Comparison of ENCODE assay signal across 1 cellular context in the genomic region with DNA sequence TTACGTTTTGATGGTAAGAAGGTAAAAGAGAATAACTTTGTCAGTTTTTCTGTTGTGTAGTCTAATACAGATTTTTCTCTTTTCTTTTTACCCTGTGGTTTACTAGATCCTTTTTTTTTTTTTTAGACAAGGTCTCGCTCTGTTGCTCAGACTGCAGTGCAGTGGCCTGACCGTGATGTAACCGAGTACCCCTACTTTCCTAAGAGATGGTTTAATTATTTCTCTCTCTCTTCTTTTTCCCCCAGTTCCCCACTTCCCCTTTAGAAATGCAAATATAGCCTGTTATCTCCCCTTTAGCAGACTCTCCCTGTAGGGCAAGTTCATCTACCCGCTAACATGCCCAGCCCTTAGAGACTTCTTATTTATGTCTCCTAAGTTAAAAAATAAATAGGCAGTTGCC.
TF ChIP-seq lines count a peak whose summit lies in the region.

No MANE protein-coding gene starts in this region.

TF ChIP-seq in GM12878, 131 proteins besides CTCF, POLR2A, EP300 and RAD21 (continued from another document):
- TF ChIP-seq, protein P1, sequence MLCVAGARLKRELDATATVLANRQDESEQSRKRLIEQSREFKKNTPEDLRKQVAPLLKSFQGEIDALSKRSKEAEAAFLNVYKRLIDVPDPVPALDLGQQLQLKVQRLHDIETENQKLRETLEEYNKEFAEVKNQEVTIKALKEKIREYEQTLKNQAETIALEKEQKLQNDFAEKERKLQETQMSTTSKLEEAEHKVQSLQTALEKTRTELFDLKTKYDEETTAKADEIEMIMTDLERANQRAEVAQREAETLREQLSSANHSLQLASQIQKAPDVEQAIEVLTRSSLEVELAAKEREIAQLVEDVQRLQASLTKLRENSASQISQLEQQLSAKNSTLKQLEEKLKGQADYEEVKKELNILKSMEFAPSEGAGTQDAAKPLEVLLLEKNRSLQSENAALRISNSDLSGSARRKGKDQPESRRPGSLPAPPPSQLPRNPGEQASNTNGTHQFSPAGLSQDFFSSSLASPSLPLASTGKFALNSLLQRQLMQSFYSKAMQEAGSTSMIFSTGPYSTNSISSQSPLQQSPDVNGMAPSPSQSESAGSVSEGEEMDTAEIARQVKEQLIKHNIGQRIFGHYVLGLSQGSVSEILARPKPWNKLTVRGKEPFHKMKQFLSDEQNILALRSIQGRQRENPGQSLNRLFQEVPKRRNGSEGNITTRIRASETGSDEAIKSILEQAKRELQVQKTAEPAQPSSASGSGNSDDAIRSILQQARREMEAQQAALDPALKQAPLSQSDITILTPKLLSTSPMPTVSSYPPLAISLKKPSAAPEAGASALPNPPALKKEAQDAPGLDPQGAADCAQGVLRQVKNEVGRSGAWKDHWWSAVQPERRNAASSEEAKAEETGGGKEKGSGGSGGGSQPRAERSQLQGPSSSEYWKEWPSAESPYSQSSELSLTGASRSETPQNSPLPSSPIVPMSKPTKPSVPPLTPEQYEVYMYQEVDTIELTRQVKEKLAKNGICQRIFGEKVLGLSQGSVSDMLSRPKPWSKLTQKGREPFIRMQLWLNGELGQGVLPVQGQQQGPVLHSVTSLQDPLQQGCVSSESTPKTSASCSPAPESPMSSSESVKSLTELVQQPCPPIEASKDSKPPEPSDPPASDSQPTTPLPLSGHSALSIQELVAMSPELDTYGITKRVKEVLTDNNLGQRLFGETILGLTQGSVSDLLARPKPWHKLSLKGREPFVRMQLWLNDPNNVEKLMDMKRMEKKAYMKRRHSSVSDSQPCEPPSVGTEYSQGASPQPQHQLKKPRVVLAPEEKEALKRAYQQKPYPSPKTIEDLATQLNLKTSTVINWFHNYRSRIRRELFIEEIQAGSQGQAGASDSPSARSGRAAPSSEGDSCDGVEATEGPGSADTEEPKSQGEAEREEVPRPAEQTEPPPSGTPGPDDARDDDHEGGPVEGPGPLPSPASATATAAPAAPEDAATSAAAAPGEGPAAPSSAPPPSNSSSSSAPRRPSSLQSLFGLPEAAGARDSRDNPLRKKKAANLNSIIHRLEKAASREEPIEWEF (IDR thresholded peaks at IDR 0.05; ENCODE audit: insufficient replicate concordance, low read depth, low read length): no peak
- TF ChIP-seq RCOR1 (conservative IDR thresholded peaks at IDR 0.05; ENCODE audit: low read depth, low read length): no peak
- peak; percentile 90 for TF ChIP-seq PAX5 (IDR thresholded peaks at IDR 0.05; ENCODE audit: borderline replicate concordance, low read depth, low read length)
- 0 out of 2 replicates have a peak, but pooled peaks have one; percentile 13 for TF ChIP-seq SMARCA5 (IDR thresholded peaks at IDR 0.05)
- TF ChIP-seq, protein P2, sequence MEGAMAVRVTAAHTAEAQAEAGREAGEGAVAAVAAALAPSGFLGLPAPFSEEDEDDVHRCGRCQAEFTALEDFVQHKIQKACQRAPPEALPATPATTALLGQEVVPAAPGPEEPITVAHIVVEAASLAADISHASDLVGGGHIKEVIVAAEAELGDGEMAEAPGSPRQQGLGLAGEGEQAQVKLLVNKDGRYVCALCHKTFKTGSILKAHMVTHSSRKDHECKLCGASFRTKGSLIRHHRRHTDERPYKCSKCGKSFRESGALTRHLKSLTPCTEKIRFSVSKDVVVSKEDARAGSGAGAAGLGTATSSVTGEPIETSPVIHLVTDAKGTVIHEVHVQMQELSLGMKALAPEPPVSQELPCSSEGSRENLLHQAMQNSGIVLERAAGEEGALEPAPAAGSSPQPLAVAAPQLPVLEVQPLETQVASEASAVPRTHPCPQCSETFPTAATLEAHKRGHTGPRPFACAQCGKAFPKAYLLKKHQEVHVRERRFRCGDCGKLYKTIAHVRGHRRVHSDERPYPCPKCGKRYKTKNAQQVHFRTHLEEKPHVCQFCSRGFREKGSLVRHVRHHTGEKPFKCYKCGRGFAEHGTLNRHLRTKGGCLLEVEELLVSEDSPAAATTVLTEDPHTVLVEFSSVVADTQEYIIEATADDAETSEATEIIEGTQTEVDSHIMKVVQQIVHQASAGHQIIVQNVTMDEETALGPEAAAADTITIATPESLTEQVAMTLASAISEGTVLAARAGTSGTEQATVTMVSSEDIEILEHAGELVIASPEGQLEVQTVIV (IDR thresholded peaks at IDR 0.05; ENCODE audit: borderline replicate concordance, partially characterized antibody): no peak
- TF ChIP-seq RB1 (IDR thresholded peaks at IDR 0.05; ENCODE audit: borderline replicate concordance): no peak
- no peak for TF ChIP-seq SREBF1 (IDR thresholded peaks at IDR 0.05; ENCODE audit: low read length)
- TF ChIP-seq CHD4 (IDR thresholded peaks at IDR 0.05): no peak
- peak; percentile 91 for TF ChIP-seq SPI1 (IDR thresholded peaks at IDR 0.05; ENCODE audit: borderline replicate concordance, insufficient read depth, low read depth, low read length)
- peak; percentile 19; the same call in 1 of the 2 replicates for TF ChIP-seq CREM (IDR thresholded peaks at IDR 0.05; ENCODE audit: low read depth)
- 0 out of 2 replicates have a peak, but pooled peaks have one; percentile 17 for TF ChIP-seq MXI1 (IDR thresholded peaks at IDR 0.05; ENCODE audit: low read depth, low read length)
- TF ChIP-seq RBBP5 (conservative IDR thresholded peaks at IDR 0.05): no peak
- TF ChIP-seq, protein P3, sequence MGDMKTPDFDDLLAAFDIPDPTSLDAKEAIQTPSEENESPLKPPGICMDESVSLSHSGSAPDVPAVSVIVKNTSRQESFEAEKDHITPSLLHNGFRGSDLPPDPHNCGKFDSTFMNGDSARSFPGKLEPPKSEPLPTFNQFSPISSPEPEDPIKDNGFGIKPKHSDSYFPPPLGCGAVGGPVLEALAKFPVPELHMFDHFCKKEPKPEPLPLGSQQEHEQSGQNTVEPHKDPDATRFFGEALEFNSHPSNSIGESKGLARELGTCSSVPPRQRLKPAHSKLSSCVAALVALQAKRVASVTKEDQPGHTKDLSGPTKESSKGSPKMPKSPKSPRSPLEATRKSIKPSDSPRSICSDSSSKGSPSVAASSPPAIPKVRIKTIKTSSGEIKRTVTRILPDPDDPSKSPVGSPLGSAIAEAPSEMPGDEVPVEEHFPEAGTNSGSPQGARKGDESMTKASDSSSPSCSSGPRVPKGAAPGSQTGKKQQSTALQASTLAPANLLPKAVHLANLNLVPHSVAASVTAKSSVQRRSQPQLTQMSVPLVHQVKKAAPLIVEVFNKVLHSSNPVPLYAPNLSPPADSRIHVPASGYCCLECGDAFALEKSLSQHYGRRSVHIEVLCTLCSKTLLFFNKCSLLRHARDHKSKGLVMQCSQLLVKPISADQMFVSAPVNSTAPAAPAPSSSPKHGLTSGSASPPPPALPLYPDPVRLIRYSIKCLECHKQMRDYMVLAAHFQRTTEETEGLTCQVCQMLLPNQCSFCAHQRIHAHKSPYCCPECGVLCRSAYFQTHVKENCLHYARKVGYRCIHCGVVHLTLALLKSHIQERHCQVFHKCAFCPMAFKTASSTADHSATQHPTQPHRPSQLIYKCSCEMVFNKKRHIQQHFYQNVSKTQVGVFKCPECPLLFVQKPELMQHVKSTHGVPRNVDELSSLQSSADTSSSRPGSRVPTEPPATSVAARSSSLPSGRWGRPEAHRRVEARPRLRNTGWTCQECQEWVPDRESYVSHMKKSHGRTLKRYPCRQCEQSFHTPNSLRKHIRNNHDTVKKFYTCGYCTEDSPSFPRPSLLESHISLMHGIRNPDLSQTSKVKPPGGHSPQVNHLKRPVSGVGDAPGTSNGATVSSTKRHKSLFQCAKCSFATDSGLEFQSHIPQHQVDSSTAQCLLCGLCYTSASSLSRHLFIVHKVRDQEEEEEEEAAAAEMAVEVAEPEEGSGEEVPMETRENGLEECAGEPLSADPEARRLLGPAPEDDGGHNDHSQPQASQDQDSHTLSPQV (IDR thresholded peaks at IDR 0.05): no peak
- TF ChIP-seq IKZF1 (conservative IDR thresholded peaks at IDR 0.05): peak; percentile 83
- TF ChIP-seq, protein P4, sequence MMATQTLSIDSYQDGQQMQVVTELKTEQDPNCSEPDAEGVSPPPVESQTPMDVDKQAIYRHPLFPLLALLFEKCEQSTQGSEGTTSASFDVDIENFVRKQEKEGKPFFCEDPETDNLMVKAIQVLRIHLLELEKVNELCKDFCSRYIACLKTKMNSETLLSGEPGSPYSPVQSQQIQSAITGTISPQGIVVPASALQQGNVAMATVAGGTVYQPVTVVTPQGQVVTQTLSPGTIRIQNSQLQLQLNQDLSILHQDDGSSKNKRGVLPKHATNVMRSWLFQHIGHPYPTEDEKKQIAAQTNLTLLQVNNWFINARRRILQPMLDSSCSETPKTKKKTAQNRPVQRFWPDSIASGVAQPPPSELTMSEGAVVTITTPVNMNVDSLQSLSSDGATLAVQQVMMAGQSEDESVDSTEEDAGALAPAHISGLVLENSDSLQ (IDR thresholded peaks at IDR 0.05): no peak
- TF ChIP-seq, protein P5, sequence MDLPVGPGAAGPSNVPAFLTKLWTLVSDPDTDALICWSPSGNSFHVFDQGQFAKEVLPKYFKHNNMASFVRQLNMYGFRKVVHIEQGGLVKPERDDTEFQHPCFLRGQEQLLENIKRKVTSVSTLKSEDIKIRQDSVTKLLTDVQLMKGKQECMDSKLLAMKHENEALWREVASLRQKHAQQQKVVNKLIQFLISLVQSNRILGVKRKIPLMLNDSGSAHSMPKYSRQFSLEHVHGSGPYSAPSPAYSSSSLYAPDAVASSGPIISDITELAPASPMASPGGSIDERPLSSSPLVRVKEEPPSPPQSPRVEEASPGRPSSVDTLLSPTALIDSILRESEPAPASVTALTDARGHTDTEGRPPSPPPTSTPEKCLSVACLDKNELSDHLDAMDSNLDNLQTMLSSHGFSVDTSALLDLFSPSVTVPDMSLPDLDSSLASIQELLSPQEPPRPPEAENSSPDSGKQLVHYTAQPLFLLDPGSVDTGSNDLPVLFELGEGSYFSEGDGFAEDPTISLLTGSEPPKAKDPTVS (IDR thresholded peaks at IDR 0.05; ENCODE audit: low read depth, low read length): no peak
- TF ChIP-seq, protein P6, sequence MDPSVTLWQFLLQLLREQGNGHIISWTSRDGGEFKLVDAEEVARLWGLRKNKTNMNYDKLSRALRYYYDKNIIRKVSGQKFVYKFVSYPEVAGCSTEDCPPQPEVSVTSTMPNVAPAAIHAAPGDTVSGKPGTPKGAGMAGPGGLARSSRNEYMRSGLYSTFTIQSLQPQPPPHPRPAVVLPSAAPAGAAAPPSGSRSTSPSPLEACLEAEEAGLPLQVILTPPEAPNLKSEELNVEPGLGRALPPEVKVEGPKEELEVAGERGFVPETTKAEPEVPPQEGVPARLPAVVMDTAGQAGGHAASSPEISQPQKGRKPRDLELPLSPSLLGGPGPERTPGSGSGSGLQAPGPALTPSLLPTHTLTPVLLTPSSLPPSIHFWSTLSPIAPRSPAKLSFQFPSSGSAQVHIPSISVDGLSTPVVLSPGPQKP (IDR thresholded peaks at IDR 0.05; ENCODE audit: low read depth, low read length): no peak
- 0 out of 2 replicates have a peak, but pooled peaks have one; percentile 50 for TF ChIP-seq MEF2A (IDR thresholded peaks at IDR 0.05; ENCODE audit: insufficient read depth, low read depth, low read length)
- TF ChIP-seq, protein P7, sequence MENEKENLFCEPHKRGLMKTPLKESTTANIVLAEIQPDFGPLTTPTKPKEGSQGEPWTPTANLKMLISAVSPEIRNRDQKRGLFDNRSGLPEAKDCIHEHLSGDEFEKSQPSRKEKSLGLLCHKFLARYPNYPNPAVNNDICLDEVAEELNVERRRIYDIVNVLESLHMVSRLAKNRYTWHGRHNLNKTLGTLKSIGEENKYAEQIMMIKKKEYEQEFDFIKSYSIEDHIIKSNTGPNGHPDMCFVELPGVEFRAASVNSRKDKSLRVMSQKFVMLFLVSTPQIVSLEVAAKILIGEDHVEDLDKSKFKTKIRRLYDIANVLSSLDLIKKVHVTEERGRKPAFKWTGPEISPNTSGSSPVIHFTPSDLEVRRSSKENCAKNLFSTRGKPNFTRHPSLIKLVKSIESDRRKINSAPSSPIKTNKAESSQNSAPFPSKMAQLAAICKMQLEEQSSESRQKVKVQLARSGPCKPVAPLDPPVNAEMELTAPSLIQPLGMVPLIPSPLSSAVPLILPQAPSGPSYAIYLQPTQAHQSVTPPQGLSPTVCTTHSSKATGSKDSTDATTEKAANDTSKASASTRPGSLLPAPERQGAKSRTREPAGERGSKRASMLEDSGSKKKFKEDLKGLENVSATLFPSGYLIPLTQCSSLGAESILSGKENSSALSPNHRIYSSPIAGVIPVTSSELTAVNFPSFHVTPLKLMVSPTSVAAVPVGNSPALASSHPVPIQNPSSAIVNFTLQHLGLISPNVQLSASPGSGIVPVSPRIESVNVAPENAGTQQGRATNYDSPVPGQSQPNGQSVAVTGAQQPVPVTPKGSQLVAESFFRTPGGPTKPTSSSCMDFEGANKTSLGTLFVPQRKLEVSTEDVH (IDR thresholded peaks at IDR 0.05; ENCODE audit: low read depth, partially characterized antibody): no peak
- no peak for TF ChIP-seq ZNF207 (IDR thresholded peaks at IDR 0.05; ENCODE audit: borderline replicate concordance)
- TF ChIP-seq, protein P8, sequence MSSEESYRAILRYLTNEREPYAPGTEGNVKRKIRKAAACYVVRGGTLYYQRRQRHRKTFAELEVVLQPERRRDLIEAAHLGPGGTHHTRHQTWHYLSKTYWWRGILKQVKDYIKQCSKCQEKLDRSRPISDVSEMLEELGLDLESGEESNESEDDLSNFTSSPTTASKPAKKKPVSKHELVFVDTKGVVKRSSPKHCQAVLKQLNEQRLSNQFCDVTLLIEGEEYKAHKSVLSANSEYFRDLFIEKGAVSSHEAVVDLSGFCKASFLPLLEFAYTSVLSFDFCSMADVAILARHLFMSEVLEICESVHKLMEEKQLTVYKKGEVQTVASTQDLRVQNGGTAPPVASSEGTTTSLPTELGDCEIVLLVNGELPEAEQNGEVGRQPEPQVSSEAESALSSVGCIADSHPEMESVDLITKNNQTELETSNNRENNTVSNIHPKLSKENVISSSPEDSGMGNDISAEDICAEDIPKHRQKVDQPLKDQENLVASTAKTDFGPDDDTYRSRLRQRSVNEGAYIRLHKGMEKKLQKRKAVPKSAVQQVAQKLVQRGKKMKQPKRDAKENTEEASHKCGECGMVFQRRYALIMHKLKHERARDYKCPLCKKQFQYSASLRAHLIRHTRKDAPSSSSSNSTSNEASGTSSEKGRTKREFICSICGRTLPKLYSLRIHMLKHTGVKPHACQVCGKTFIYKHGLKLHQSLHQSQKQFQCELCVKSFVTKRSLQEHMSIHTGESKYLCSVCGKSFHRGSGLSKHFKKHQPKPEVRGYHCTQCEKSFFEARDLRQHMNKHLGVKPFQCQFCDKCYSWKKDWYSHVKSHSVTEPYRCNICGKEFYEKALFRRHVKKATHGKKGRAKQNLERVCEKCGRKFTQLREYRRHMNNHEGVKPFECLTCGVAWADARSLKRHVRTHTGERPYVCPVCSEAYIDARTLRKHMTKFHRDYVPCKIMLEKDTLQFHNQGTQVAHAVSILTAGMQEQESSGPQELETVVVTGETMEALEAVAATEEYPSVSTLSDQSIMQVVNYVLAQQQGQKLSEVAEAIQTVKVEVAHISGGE (CRISPR knock-in tag; IDR thresholded peaks at IDR 0.05): no peak
- no peak for TF ChIP-seq ZNF24 (IDR thresholded peaks at IDR 0.05)
- TF ChIP-seq NFYA (IDR thresholded peaks at IDR 0.05; ENCODE audit: borderline replicate concordance, low read depth, low read length): no peak
- peak; percentile 91 for TF ChIP-seq ZNF384 (IDR thresholded peaks at IDR 0.05; ENCODE audit: borderline replicate concordance, low read depth, low read length)
- no peak; the same call in 1 of the 2 replicates for TF ChIP-seq MTA3 (IDR thresholded peaks at IDR 0.05; ENCODE audit: borderline replicate concordance, low read length)
